ENCODE assay signal across 1 cellular context in the genomic region with DNA sequence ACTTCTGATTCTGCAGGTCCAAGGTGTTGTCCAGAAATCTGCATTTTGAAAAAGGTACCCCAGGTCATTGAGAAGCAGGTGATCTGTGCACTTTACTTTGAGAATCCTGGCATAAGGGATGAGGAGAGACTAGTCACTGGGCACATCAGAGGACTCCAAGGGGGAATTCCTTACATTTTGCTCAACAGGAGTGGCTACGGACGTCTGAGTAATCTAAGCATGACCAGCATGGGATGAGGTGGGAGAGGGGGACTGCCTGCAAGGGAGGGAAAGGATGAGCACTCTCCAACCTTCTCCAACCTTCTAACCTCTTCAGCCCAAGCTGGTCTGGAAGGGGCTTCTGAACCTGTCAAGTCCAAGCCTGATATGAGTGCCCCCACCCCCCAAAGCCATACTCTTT.
TF ChIP-seq lines count a peak whose summit lies in the region.

No MANE protein-coding gene starts in this region.

TF ChIP-seq in IMR-90, 13 proteins besides CTCF, POLR2A, EP300 and RAD21:
- TF ChIP-seq, protein P1, sequence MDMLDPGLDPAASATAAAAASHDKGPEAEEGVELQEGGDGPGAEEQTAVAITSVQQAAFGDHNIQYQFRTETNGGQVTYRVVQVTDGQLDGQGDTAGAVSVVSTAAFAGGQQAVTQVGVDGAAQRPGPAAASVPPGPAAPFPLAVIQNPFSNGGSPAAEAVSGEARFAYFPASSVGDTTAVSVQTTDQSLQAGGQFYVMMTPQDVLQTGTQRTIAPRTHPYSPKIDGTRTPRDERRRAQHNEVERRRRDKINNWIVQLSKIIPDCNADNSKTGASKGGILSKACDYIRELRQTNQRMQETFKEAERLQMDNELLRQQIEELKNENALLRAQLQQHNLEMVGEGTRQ (IDR thresholded peaks at IDR 0.05; ENCODE audit: low read depth, low read length), result no peak
- peak; percentile 45 for TF ChIP-seq NFE2L2 (IDR thresholded peaks at IDR 0.05; ENCODE audit: low read depth, low read length)
- TF ChIP-seq CEBPB (IDR thresholded peaks at IDR 0.05; ENCODE audit: low read depth, low read length), result peak; percentile 73
- TF ChIP-seq, protein P2, sequence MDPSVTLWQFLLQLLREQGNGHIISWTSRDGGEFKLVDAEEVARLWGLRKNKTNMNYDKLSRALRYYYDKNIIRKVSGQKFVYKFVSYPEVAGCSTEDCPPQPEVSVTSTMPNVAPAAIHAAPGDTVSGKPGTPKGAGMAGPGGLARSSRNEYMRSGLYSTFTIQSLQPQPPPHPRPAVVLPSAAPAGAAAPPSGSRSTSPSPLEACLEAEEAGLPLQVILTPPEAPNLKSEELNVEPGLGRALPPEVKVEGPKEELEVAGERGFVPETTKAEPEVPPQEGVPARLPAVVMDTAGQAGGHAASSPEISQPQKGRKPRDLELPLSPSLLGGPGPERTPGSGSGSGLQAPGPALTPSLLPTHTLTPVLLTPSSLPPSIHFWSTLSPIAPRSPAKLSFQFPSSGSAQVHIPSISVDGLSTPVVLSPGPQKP (IDR thresholded peaks at IDR 0.05; ENCODE audit: borderline replicate concordance, low read depth, low read length), result no peak
- peak; percentile 58 for TF ChIP-seq FOS (IDR thresholded peaks at IDR 0.05; ENCODE audit: low read depth, low read length)
- TF ChIP-seq MXI1 (IDR thresholded peaks at IDR 0.05; ENCODE audit: borderline replicate concordance, low read depth, low read length), result no peak
- no peak for TF ChIP-seq MAFK (IDR thresholded peaks at IDR 0.05; ENCODE audit: low read depth, low read length)
- TF ChIP-seq RFX5 (IDR thresholded peaks at IDR 0.05; ENCODE audit: low read depth, low read length), result no peak
- peak; percentile 3; the same call in 1 of the 2 replicates for TF ChIP-seq SMC3 (IDR thresholded peaks at IDR 0.05; ENCODE audit: low read depth, low read length)
- no peak for TF ChIP-seq CHD1 (IDR thresholded peaks at IDR 0.05; ENCODE audit: low read depth, low read length)
- no peak for TF ChIP-seq RCOR1 (IDR thresholded peaks at IDR 0.05; ENCODE audit: insufficient replicate concordance, low read length)
- TF ChIP-seq BHLHE40 (IDR thresholded peaks at IDR 0.05; ENCODE audit: low read depth, low read length), result peak; percentile 37; the same call in 1 of the 2 replicates
- TF ChIP-seq MAZ (IDR thresholded peaks at IDR 0.05; ENCODE audit: borderline replicate concordance, low read depth, low read length), result peak; percentile 52; the same call in 1 of the 2 replicates
